ENCODE assay signal across 4 cellular contexts in genomic region chr1:78064886-78065285, GRCh38. TPM values are rescaled to one million over a fixed set of nuclear protein-coding genes. Genes with fewer than 3 reads are reported as not detected.
"Had no signal": no experiment of that assay in that cellular context is flagged by ENCODE, and none has a peak within 500 bp of the region (broad histone marks: within the 10 kb centered on the region; RNA-seq: fewer than 3 reads in every experiment).

No MANE protein-coding gene starts in this region.

RNA-seq across cellular contexts. Expression of gene GIPC2, which starts 19.1 kb away (rescaled TPM):
- total RNA-seq: OCI-LY7, PC-3, SJCRH30, SK-MEL-5 had no signal
